18 cellular contexts compared by ENCODE assay signal in genomic region chr16:72197556-72197955, GRCh38. TPM values are rescaled to one million over a fixed set of nuclear protein-coding genes. Genes with fewer than 3 reads are reported as not detected.
"Had no signal": no experiment of that assay in that cellular context is flagged by ENCODE, and none has a peak within 500 bp of the region (broad histone marks: within the 10 kb centered on the region; RNA-seq: fewer than 3 reads in every experiment).

No MANE protein-coding gene starts in this region.

- H3K4me3 Mint-ChIP-seq: activated B cell treated with CpG ODN at 0.5 μM for 24 hours; activated CD8-positive, alpha-beta T cell treated with anti-CD3 and anti-CD28 coated beads, Interleukin-2, amount 10 ng/mL, durations not matched to agents 7 days and 5 days; activated naive CD8-positive, alpha-beta T cell; neural crest cell; stimulated activated memory B cell treated with anti-CD40 and anti-IgM and Interleukin-4, amounts not matched to agents 10 μg/mL and 1 μg/mL and 100 μg/mL, for 72 hours; T-helper 2 cell treated with Interferon-gamma antibody and Interleukin-4, amounts not matched to agents 5 μg/mL and 100 μg/mL, for 36 hours had no signal

- H3K27me3 ChIP-seq: breast epithelium, SJCRH30 had no signal

- H3K36me3 Mint-ChIP-seq: stimulated activated memory B cell treated with anti-CD40 and anti-IgM and Interleukin-4, amounts not matched to agents 10 μg/mL and 1 μg/mL and 100 μg/mL, for 72 hours had no signal

- H3K4me1 ChIP-seq: breast epithelium, SJCRH30 had no signal

- H3K27ac Mint-ChIP-seq: activated B cell treated with CpG ODN at 0.5 μM for 24 hours; activated CD8-positive, alpha-beta T cell treated with anti-CD3 and anti-CD28 coated beads, Interleukin-2, amount 10 ng/mL, durations not matched to agents 7 days and 5 days; activated naive CD8-positive, alpha-beta T cell; stimulated activated memory B cell treated with anti-CD40 and anti-IgM and Interleukin-4, amounts not matched to agents 10 μg/mL and 1 μg/mL and 100 μg/mL, for 72 hours; T-helper 2 cell treated with Interferon-gamma antibody and Interleukin-4, amounts not matched to agents 5 μg/mL and 100 μg/mL, for 36 hours had no signal

- H3K9me3 ChIP-seq: breast epithelium, pancreas, SJCRH30 had no signal

- H3K9me3 Mint-ChIP-seq: activated B cell treated with CpG ODN at 0.5 μM for 24 hours; neural crest cell; stimulated activated memory B cell treated with anti-CD40 and anti-IgM and Interleukin-4, amounts not matched to agents 10 μg/mL and 1 μg/mL and 100 μg/mL, for 72 hours; T-helper 2 cell treated with Interferon-gamma antibody and Interleukin-4, amounts not matched to agents 5 μg/mL and 100 μg/mL, for 36 hours had no signal

- H3K27me3 Mint-ChIP-seq: activated B cell treated with CpG ODN at 0.5 μM for 24 hours; activated naive CD8-positive, alpha-beta T cell; stimulated activated memory B cell treated with anti-CD40 and anti-IgM and Interleukin-4, amounts not matched to agents 10 μg/mL and 1 μg/mL and 100 μg/mL, for 72 hours had no signal

- H3K4me3 ChIP-seq: breast epithelium, pancreas, SJCRH30 had no signal

- DNase-seq: activated B cell treated with CpG ODN at 0.5 μM for 24 hours; activated CD4-positive, alpha-beta T cell treated with anti-CD3 and anti-CD28 coated beads for 48 hours; activated CD8-positive, alpha-beta memory T cell treated with anti-CD3 and anti-CD28 coated beads, Interleukin-2, amount 50 U/mL, for 4 hours; activated CD8-positive, alpha-beta T cell treated with anti-CD3 and anti-CD28 coated beads, Interleukin-2, amount 10 ng/mL, durations not matched to agents 7 days and 5 days; activated gamma-delta T cell; activated T-cell treated with anti-CD3 and anti-CD28 coated beads, Interleukin-2, amount 50 U/mL, for 48 hours; left ventricle myocardium superior; mesendoderm; SJCRH30; trophoblast cell had no signal

- H3K27ac ChIP-seq: pancreas, SJCRH30 had no signal

- ATAC-seq: activated CD8-positive, alpha-beta T cell treated with anti-CD3 and anti-CD28 coated beads, Interleukin-2, amount 10 ng/mL, durations not matched to agents 7 days and 5 days; esophagus mucosa; left ventricle myocardium superior; stimulated activated memory B cell treated with anti-CD40 and anti-IgM and Interleukin-4, amounts not matched to agents 10 μg/mL and 1 μg/mL and 100 μg/mL, for 72 hours had no signal

- H3K36me3 ChIP-seq: breast epithelium, pancreas, SJCRH30 had no signal

RNA-seq across cellular contexts. Expression of gene PMFBP1, which starts 25.6 kb away (rescaled TPM):
- total RNA-seq: kidney epithelial cell, left ventricle myocardium superior had no signal
